Comparison of ENCODE assay signal across 20 cellular contexts in the genomic region with DNA sequence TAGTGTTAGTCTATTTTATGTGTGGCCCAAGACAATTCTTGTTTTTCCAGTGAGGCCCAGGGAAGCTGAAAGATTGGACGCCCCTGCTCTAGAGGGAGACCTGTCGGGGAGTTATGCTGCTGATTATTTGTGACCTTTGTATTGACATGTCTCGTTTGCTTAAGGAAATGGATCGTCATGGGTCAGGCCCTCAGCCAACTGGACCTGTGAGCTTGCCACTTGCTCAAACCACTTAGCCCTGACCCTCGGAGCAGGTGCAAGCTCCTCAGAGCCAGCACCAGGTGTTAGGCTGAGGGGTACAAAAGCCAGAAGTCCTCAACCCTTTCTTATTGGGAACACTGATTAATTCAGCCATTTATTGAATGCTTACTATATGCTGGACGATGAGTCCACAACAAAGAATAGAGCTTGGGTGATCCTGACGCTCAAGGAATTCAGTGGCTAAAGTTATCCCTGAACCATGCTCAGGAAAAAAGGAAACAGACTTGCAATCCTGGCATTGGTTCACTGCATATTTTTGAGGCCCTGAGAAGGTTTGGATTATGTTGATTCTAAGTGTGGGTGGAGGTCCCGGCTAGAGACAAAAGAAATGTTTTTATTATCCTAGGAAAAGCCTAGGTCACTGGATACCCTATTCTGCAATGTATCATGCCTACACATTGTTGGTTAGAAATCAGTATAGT. TPM values are rescaled to one million over a fixed set of nuclear protein-coding genes. Genes with fewer than 3 reads are reported as not detected.
DNase-seq lines count a peak whose midpoint lies in the region; ATAC-seq and TF ChIP-seq lines count a peak whose summit lies in the region.
"Had no signal": no experiment of that assay in that cellular context is flagged by ENCODE, and none has a peak within 500 bp of the region (broad histone marks: within the 10 kb centered on the region; RNA-seq: fewer than 3 reads in every experiment).

No MANE protein-coding gene starts in this region.

- no peak for TF ChIP-seq CTCF in osteocyte (IDR thresholded peaks at IDR 0.05)
- no peak for TF ChIP-seq CTCF in HFFc6 (IDR thresholded peaks at IDR 0.05)

- DNase-seq in NCI-H510A treated with DMSO at 0.1 percent for 48 hours (lab: John Stamatoyannopoulos, UW) = peak; percentile 31
- DNase-seq in NCI-H510A (lab: John Stamatoyannopoulos, UW) = no peak
- no peak for DNase-seq in osteocyte (ENCODE audit: extremely low spot score, unreplicated experiment)
- no peak for DNase-seq in aorta
- no peak for DNase-seq in HFFc6
- DNase-seq: activated B cell treated with CpG ODN at 0.5 μM for 24 hours; activated effector memory CD4-positive, alpha-beta T cell treated with Interleukin-2 at 50 U/mL for 16 hours; effector memory CD8-positive, alpha-beta T cell; foreskin fibroblast; naive thymus-derived CD8-positive, alpha-beta T cell; NCI-H1436; NCI-H524; stimulated activated CD4-positive, alpha-beta T cell treated with anti-CD3 and anti-CD28 coated beads, Interleukin-1b, Interleukin-23, amount 100 ng/mL, for 48 hours; T-cell had no signal

- H3K36me3 ChIP-seq in aorta (ENCODE audit: control insufficient read depth in 1 of 2, insufficient read depth in 2 of 2, low read length in 1 of 2) = no peaks in the 10 kb centered on the region

- H3K27ac ChIP-seq in cingulate gyrus (ENCODE audit: low read depth, low read length) (peak overlapping the region; percentile 25), aorta (ENCODE audit: low read depth in 1 of 2, low read length in 2 of 2) (peak overlapping the region; percentile 44 to 98)
- H3K27ac ChIP-seq: body of pancreas had no signal

- no peaks in the 10 kb centered on the region for H3K9me3 Mint-ChIP-seq in osteocyte (ENCODE audit: unreplicated experiment)
- H3K9me3 Mint-ChIP-seq in HFFc6 = no peaks in the 10 kb centered on the region
- H3K9me3 Mint-ChIP-seq: activated B cell treated with CpG ODN at 0.5 μM for 24 hours; effector memory CD8-positive, alpha-beta T cell; naive thymus-derived CD8-positive, alpha-beta T cell; T-cell had no signal

- H3K36me3 Mint-ChIP-seq in osteocyte (ENCODE audit: unreplicated experiment) (peaks cover 32% of the 10 kb centered on the region), HFFc6 (ENCODE audit: low read depth) (0 out of 2 replicates have a peak, but pooled peaks cover 5% of the 10 kb centered on the region)
- H3K36me3 Mint-ChIP-seq: CD14-positive monocyte; naive thymus-derived CD8-positive, alpha-beta T cell; T-cell had no signal

- H3K27me3 ChIP-seq in aorta (ENCODE audit: control insufficient read depth in 1 of 2, insufficient read depth in 2 of 2, low read length in 1 of 2) = no peaks in the 10 kb centered on the region
- H3K27me3 ChIP-seq: body of pancreas had no signal

- WGBS in aorta, 2 donors = 21 to 27% methylated on average over 8 of the region's 8 CpGs

- H3K27ac Mint-ChIP-seq in osteocyte (ENCODE audit: unreplicated experiment) (peak overlapping the region; percentile 86), HFFc6 (no peak overlapping the region)
- H3K27ac Mint-ChIP-seq: activated B cell treated with CpG ODN at 0.5 μM for 24 hours; CD14-positive monocyte; effector memory CD8-positive, alpha-beta T cell; naive thymus-derived CD8-positive, alpha-beta T cell; T-cell had no signal

- H3K27me3 Mint-ChIP-seq in osteocyte (ENCODE audit: unreplicated experiment) (no peaks in the 10 kb centered on the region), HFFc6 (ENCODE audit: insufficient read depth) (no peaks in the 10 kb centered on the region; the same call in 1 of the 2 replicates)
- H3K27me3 Mint-ChIP-seq: activated B cell treated with CpG ODN at 0.5 μM for 24 hours; effector memory CD8-positive, alpha-beta T cell; T-cell had no signal

- intact Hi-C loops in aorta (cut with DNase I) = loop anchor here in 1 of 2 donors (5.0 kb wide), 1 partner anchor 158 kb away; no protein-coding TSS in a partner anchor

- ATAC-seq in aorta (ENCODE audit: low FRiP score) (no peak), GM19351 (IDR thresholded peaks at IDR 0.05; ENCODE audit: unreplicated experiment) (no peak)
- no peak for ATAC-seq in activated CD4-positive, CD25-positive, alpha-beta regulatory T cell treated with anti-CD3 and anti-CD28 coated beads, Interleukin-2, amount 50 U/mL, for 24 hours
- ATAC-seq: body of pancreas; effector memory CD8-positive, alpha-beta T cell; K562; naive thymus-derived CD8-positive, alpha-beta T cell; T-cell had no signal

- peaks cover 5 to 6% of the 10 kb centered on the region in 2 donors for H3K4me1 ChIP-seq in aorta (ENCODE audit: control insufficient read depth in 1 of 2, insufficient read depth in 2 of 2, low read length in 2 of 2)

- H3K4me3 Mint-ChIP-seq in osteocyte (ENCODE audit: unreplicated experiment) (no peak overlapping the region), HFFc6 (no peak overlapping the region)
- H3K4me3 Mint-ChIP-seq: activated B cell treated with CpG ODN at 0.5 μM for 24 hours; effector memory CD8-positive, alpha-beta T cell; naive thymus-derived CD8-positive, alpha-beta T cell; T-cell had no signal

- H3K9me3 ChIP-seq in aorta (ENCODE audit: control insufficient read depth, low read length) = no peaks in the 10 kb centered on the region
- H3K9me3 ChIP-seq: body of pancreas had no signal

- H3K4me1 Mint-ChIP-seq in osteocyte (ENCODE audit: unreplicated experiment) (peaks cover 81% of the 10 kb centered on the region), HFFc6 (ENCODE audit: low read depth) (peaks cover 26% of the 10 kb centered on the region)
- H3K4me1 Mint-ChIP-seq: activated B cell treated with CpG ODN at 0.5 μM for 24 hours; CD14-positive monocyte; naive thymus-derived CD8-positive, alpha-beta T cell; T-cell had no signal

- no peak overlapping the region for H3K4me3 ChIP-seq in aorta (ENCODE audit: low read length in 2 of 2)
- H3K4me3 ChIP-seq: body of pancreas, K562 had no signal

RNA-seq across cellular contexts. Expression of a gene that starts 19.0 kb away (rescaled TPM):
- total RNA-seq in osteocyte (175 and 184 TPM in 2 replicates), aorta (10 to 100 TPM; 15.5 to 18.0 TPM)
- polyA plus RNA-seq in aorta = 1 to 10 TPM; 2.2 to 2.6 TPM
- total RNA-seq in HFFc6 (2021; fragmentation: NEBNext Ultra II Directional; extraction: Animal tissue kit (Norgen Biotek cat#: 25700)) = 10 to 100 TPM in 1 of 6 experiments, 1 to 10 TPM in 5; 2.0 to 11.8 (median 2.5) TPM
- polyA plus RNA-seq: CD14-positive monocyte; naive thymus-derived CD8-positive, alpha-beta T cell had no signal
